In genomic region chr9:81771606-81772005, GRCh38 we compare ENCODE assay signal across 21 cellular contexts.
DNase-seq lines count a peak whose midpoint lies in the region; ATAC-seq and TF ChIP-seq lines count a peak whose summit lies in the region.
"Had no signal": no experiment of that assay in that cellular context is flagged by ENCODE, and none has a peak within 500 bp of the region (broad histone marks: within the 10 kb centered on the region; RNA-seq: fewer than 3 reads in every experiment).

No MANE protein-coding gene starts in this region.

- no peak overlapping the region for H3K4me3 ChIP-seq in mammary epithelial cell (replicated peaks in 1 of 3; ENCODE audit: insufficient read depth in 1 of 3, low read depth in 2 of 3, low read length in 3 of 3)
- H3K4me3 ChIP-seq in fibroblast of the aortic adventitia (ENCODE audit: low read depth, low read length) = no peak overlapping the region
- H3K4me3 ChIP-seq: A549, cardiac muscle cell, lower lobe of right lung, spleen had no signal

- no peak overlapping the region for H3K9ac ChIP-seq in mammary epithelial cell (ENCODE audit: insufficient read depth, low read length)

- in situ Hi-C loops in mammary epithelial cell (cut with MboI; ENCODE audit: low sequenced_read_pairs in 2 of 2) (no loop called here), SK-MEL-5 (cut with HindIII; ENCODE audit: low pct_unique_long_range_greater_than_20kb, low sequenced_read_pairs) (no loop called here)

- DNase-seq in MCF 10A (ENCODE audit: unreplicated experiment) (peak; percentile 24), mammary epithelial cell (no peak), SK-MEL-5 (ENCODE audit: low read depth, low spot score) (peak; percentile 23), fibroblast of the aortic adventitia (ENCODE audit: low read depth) (peak; percentile 45), NCI-H748 treated with DMSO at 0.1 percent for 48 hours (lab: John Stamatoyannopoulos, UW) (no peak), NCI-H2081 (lab: John Stamatoyannopoulos, UW) (no peak), anterior cingulate cortex (lab: John Stamatoyannopoulos, UW) (no peak)
- DNase-seq: activated CD4-positive, alpha-beta memory T cell treated with anti-CD3 and anti-CD28 coated beads, Interleukin-2, amount 10 ng/mL, durations not matched to agents 7 days and 5 days; activated gamma-delta T cell treated with Interleukin-2 at 50 U/mL for 16 hours; Caco-2; hippocampal formation; lower lobe of right lung; NCI-H1436 treated with DMSO at 0.1 percent for 48 hours; NCI-H69; SHP77; spleen had no signal

- no peaks in the 10 kb centered on the region for H4K20me1 ChIP-seq in mammary epithelial cell (ENCODE audit: insufficient read depth, low read length)

- H3K36me3 ChIP-seq in mammary epithelial cell (ENCODE audit: insufficient read depth, low read length) = no peaks in the 10 kb centered on the region
- H3K36me3 ChIP-seq: cardiac muscle cell, lower lobe of right lung, neutrophil, spleen had no signal

- H3K27me3 ChIP-seq in mammary epithelial cell (ENCODE audit: insufficient read depth, low read length) = no peaks in the 10 kb centered on the region
- H3K27me3 ChIP-seq: neutrophil, spleen had no signal

- no peaks in the 10 kb centered on the region for H3K9me3 Mint-ChIP-seq in MCF 10A (ENCODE audit: unreplicated experiment)

- no peak overlapping the region for H2AFZ ChIP-seq in mammary epithelial cell (ENCODE audit: low read depth, low read length)

- intact Hi-C loops in MCF 10A (cut with micrococcal nuclease) (no loop called here), mammary epithelial cell (cut with micrococcal nuclease) (no loop called here)

- POLR2A ChIA-PET in MCF 10A (lab: Yijun Ruan, JAX) = no interaction called here

- 72% methylated on average over 4 of the region's 4 CpGs for WGBS in mammary epithelial cell (ENCODE audit: low coverage, missing lambda C conversion rate)

- H3K4me1 ChIP-seq in mammary epithelial cell (ENCODE audit: insufficient read depth, low read length) = no peaks in the 10 kb centered on the region
- H3K4me1 ChIP-seq: lower lobe of right lung, spleen had no signal

- no peaks in the 10 kb centered on the region for H3K4me1 Mint-ChIP-seq in MCF 10A (ENCODE audit: insufficient read depth, unreplicated experiment)
- H3K4me1 Mint-ChIP-seq: activated CD4-positive, alpha-beta memory T cell treated with anti-CD3 and anti-CD28 coated beads, Interleukin-2, amount 10 ng/mL, durations not matched to agents 7 days and 5 days had no signal

- no peaks in the 10 kb centered on the region for H3K27me3 Mint-ChIP-seq in MCF 10A (ENCODE audit: insufficient read depth, unreplicated experiment)
- H3K27me3 Mint-ChIP-seq: activated CD4-positive, alpha-beta memory T cell treated with anti-CD3 and anti-CD28 coated beads, Interleukin-2, amount 10 ng/mL, durations not matched to agents 7 days and 5 days had no signal

- dilution Hi-C loops in mammary epithelial cell (cut with HindIII; ENCODE audit: low sequenced_read_pairs) = no loop called here

- TF ChIP-seq CTCF in MCF 10A (IDR thresholded peaks at IDR 0.05; ENCODE audit: unreplicated experiment) = no peak
- TF ChIP-seq CTCF in mammary epithelial cell (conservative IDR thresholded peaks at IDR 0.05 in 1 of 2, IDR thresholded peaks at IDR 0.05 in 1 of 2; ENCODE audit: extremely low read depth in 1 of 2, insufficient read depth in 1 of 2, low read depth in 1 of 2, low read length in 2 of 2) = no peak
- no peak for TF ChIP-seq CTCF in fibroblast of the aortic adventitia (IDR thresholded peaks at IDR 0.05; ENCODE audit: insufficient read depth, low read length)

- H3K36me3 Mint-ChIP-seq in MCF 10A (ENCODE audit: insufficient read depth, unreplicated experiment) = no peaks in the 10 kb centered on the region

- no peaks in the 10 kb centered on the region for H3K9me3 ChIP-seq in mammary epithelial cell (replicated peaks; ENCODE audit: insufficient read depth, low read length)
- H3K9me3 ChIP-seq: A549, Caco-2, lower lobe of right lung, neutrophil had no signal

- CTCF ChIA-PET in MCF 10A (lab: Yijun Ruan, JAX) (interaction anchor here (0.9 kb wide), 1 partner anchor 83 kb away, joined by 4 read pairs; no protein-coding TSS in a partner anchor), mammary epithelial cell (lab: Charles Lee; ENCODE audit: low non-redundant PET) (no interaction called here)

- H3K4me2 ChIP-seq in mammary epithelial cell (ENCODE audit: insufficient read depth, low read depth, low read length) = no peak overlapping the region
- H3K4me2 ChIP-seq: A549 had no signal

- no peak for ATAC-seq in HG02623 (IDR thresholded peaks at IDR 0.05; ENCODE audit: unreplicated experiment)
- ATAC-seq: A549, HepG2, lower lobe of right lung had no signal

- BruUV-seq in MCF 10A (replicated peaks; lab: Mats Ljungman, UMichigan) (no TSS peak), mammary epithelial cell (replicated peaks; lab: Mats Ljungman, UMichigan) (no TSS peak)

- no peaks in the 10 kb centered on the region for H3K79me2 ChIP-seq in mammary epithelial cell (ENCODE audit: insufficient read depth, low read length)

- H3K4me3 Mint-ChIP-seq in MCF 10A (ENCODE audit: unreplicated experiment) = no peak overlapping the region
- H3K4me3 Mint-ChIP-seq: activated CD4-positive, alpha-beta memory T cell treated with anti-CD3 and anti-CD28 coated beads, Interleukin-2, amount 10 ng/mL, durations not matched to agents 7 days and 5 days had no signal

- no peak overlapping the region for H3K27ac Mint-ChIP-seq in MCF 10A (ENCODE audit: low read depth, unreplicated experiment)
- H3K27ac Mint-ChIP-seq: activated CD4-positive, alpha-beta memory T cell treated with anti-CD3 and anti-CD28 coated beads, Interleukin-2, amount 10 ng/mL, durations not matched to agents 7 days and 5 days had no signal

- no peak overlapping the region for H3K27ac ChIP-seq in mammary epithelial cell (ENCODE audit: insufficient read depth, low read depth, low read length)
- H3K27ac ChIP-seq: A549, cardiac muscle cell, lower lobe of right lung, neutrophil, spleen had no signal

Comparison
In these comparisons a context has a peak if more than half of its experiments do, and no peak if none do; other contexts are left out.
1. DNase-seq: peak in MCF 10A (single experiment), SK-MEL-5 (single experiment) and fibroblast of the aortic adventitia (single experiment); none in mammary epithelial cell (single experiment), NCI-H748 treated with DMSO at 0.1 percent for 48 hours (single experiment), NCI-H2081 (0 of 2) and anterior cingulate cortex (0 of 58).